In the genomic region with DNA sequence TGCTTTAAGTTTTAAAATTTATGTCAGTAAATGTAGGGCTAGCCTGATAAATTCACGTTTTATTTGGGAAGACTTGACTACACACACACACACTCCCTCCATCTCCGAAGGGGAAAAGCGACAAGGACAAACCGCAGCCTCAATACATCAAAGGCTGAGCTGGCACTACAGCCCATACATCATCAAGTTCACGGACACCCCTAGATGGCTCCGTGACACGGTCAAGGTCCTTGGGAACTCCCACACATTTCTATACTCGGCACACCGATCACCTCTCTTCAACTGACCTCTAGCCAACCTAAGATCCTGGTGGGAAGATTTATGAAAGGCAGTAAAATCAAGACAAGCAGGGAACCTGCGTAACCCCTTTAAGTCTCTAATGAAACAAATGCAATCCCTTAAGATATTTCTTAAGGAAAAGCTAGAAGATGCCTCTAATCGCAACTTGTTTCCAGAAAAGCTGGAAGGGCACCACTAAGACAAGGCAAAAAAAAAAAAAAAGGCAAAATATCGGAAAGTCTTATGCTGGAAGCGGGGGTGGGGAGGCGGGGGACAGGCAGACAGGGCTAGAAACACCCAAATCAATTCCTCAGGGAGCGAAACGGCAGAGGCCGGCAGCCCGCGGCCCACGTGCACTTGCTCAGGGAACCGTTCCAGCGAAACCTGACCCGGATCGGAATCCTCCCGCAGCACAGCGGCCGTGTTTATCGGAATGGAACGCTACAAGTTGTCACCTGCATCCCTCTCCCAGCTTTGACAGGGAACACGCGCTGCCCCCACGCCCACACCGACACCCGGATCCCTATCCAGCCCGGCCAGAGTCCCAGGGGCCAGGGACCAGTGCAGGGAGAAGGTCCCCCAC, we compare ENCODE assay signal across 8 cellular contexts. TPM values are rescaled to one million over a fixed set of nuclear protein-coding genes. Genes with fewer than 3 reads are reported as not detected.
A peak's percentile ranks its signal among the peaks of the same experiment; 100 is the strongest.
DNase-seq lines count a peak whose midpoint lies in the region; ATAC-seq lines count a peak whose summit lies in the region.

No MANE protein-coding gene starts in this region.

- H3K9me3 Mint-ChIP-seq in activated CD4-positive, alpha-beta T cell treated with anti-CD3 and anti-CD28 coated beads for 36 hours (ENCODE audit: low read depth) = no peaks in the 10 kb centered on the region
- no peaks in the 10 kb centered on the region for H3K9me3 Mint-ChIP-seq in T-helper 2 cell treated with Interferon-gamma antibody and Interleukin-4, amounts not matched to agents 5 μg/mL and 100 μg/mL, for 36 hours
- no peaks in the 10 kb centered on the region for H3K9me3 Mint-ChIP-seq in natural killer cell treated with Interleukin-12 subunit alpha and Interleukin-12 subunit beta and Interleukin-15 and Interleukin-18, amount 100 ng/mL, for 72 hours

- peak; percentile 13 for DNase-seq in activated CD4-positive, alpha-beta T cell treated with anti-CD3 and anti-CD28 coated beads for 36 hours
- DNase-seq in activated CD4-positive, alpha-beta T cell treated with anti-CD3 and anti-CD28 coated beads, Interleukin-2, amount 50 U/mL, for 1 hour = no peak
- no peak for DNase-seq in T-helper 2 cell treated with Interferon-gamma antibody and Interleukin-4, amounts not matched to agents 5 μg/mL and 100 μg/mL, for 36 hours (ENCODE audit: low spot score)
- DNase-seq in fibroblast of peridontal ligament (ENCODE audit: extremely low read depth) = peak; percentile 9
- DNase-seq in natural killer cell treated with Interleukin-12 subunit alpha and Interleukin-12 subunit beta and Interleukin-15 and Interleukin-18, amount 100 ng/mL, for 72 hours (ENCODE audit: low spot score) = no peak
- no peak for DNase-seq in OCI-M2 (lab: John Stamatoyannopoulos, UW; ENCODE audit: unreplicated experiment)
- no peak for DNase-seq in GF-D8 (lab: John Stamatoyannopoulos, UW)

- no peaks in the 10 kb centered on the region for H3K36me3 Mint-ChIP-seq in activated CD4-positive, alpha-beta T cell treated with anti-CD3 and anti-CD28 coated beads for 36 hours (ENCODE audit: low read depth)
- H3K36me3 Mint-ChIP-seq in T-helper 2 cell treated with Interferon-gamma antibody and Interleukin-4, amounts not matched to agents 5 μg/mL and 100 μg/mL, for 36 hours (ENCODE audit: low read depth) = no peaks in the 10 kb centered on the region
- peaks cover 12% of the 10 kb centered on the region for H3K36me3 Mint-ChIP-seq in natural killer cell treated with Interleukin-12 subunit alpha and Interleukin-12 subunit beta and Interleukin-15 and Interleukin-18, amount 100 ng/mL, for 72 hours

- H3K4me3 Mint-ChIP-seq in activated CD4-positive, alpha-beta T cell treated with anti-CD3 and anti-CD28 coated beads for 36 hours = peak overlapping the region; percentile 62
- H3K4me3 Mint-ChIP-seq in T-helper 2 cell treated with Interferon-gamma antibody and Interleukin-4, amounts not matched to agents 5 μg/mL and 100 μg/mL, for 36 hours = peak overlapping the region; percentile 75
- peak overlapping the region; percentile 54 for H3K4me3 Mint-ChIP-seq in natural killer cell treated with Interleukin-12 subunit alpha and Interleukin-12 subunit beta and Interleukin-15 and Interleukin-18, amount 100 ng/mL, for 72 hours

- POLR2A ChIA-PET in activated CD4-positive, alpha-beta T cell treated with anti-CD3 and anti-CD28 coated beads for 36 hours (lab: Charles Lee) = no interaction called here

- CTCF ChIA-PET in activated CD4-positive, alpha-beta T cell treated with anti-CD3 and anti-CD28 coated beads for 36 hours (lab: Charles Lee) = interaction anchor here (0.6 kb wide), 1 partner anchor 300 kb away, joined by 4 read pairs; no protein-coding TSS in a partner anchor

- no peak overlapping the region for H3K27ac Mint-ChIP-seq in activated CD4-positive, alpha-beta T cell treated with anti-CD3 and anti-CD28 coated beads for 36 hours
- H3K27ac Mint-ChIP-seq in T-helper 2 cell treated with Interferon-gamma antibody and Interleukin-4, amounts not matched to agents 5 μg/mL and 100 μg/mL, for 36 hours = no peak overlapping the region
- H3K27ac Mint-ChIP-seq in natural killer cell treated with Interleukin-12 subunit alpha and Interleukin-12 subunit beta and Interleukin-15 and Interleukin-18, amount 100 ng/mL, for 72 hours = no peak overlapping the region

- intact Hi-C loops in activated CD4-positive, alpha-beta T cell treated with anti-CD3 and anti-CD28 coated beads for 36 hours (cut with DNase I, micrococcal nuclease) = loop anchor here in 1 of 2 experiments (5.0 to 10.0 kb wide), 2 partner anchors 253 to 506 kb away; no protein-coding TSS in a partner anchor

- ATAC-seq in activated CD4-positive, alpha-beta T cell treated with anti-CD3 and anti-CD28 coated beads for 36 hours = no peak
- no peak for ATAC-seq in natural killer cell treated with Interleukin-12 subunit alpha and Interleukin-12 subunit beta and Interleukin-15 and Interleukin-18, amount 100 ng/mL, for 72 hours
- no peak for ATAC-seq in HG03342 (IDR thresholded peaks at IDR 0.05; ENCODE audit: unreplicated experiment)

- H3K4me1 Mint-ChIP-seq in activated CD4-positive, alpha-beta T cell treated with anti-CD3 and anti-CD28 coated beads for 36 hours = peaks cover 11% of the 10 kb centered on the region
- peaks cover 10% of the 10 kb centered on the region for H3K4me1 Mint-ChIP-seq in T-helper 2 cell treated with Interferon-gamma antibody and Interleukin-4, amounts not matched to agents 5 μg/mL and 100 μg/mL, for 36 hours (ENCODE audit: low read depth)
- peaks cover 11 to 14% of the 10 kb centered on the region in 2 donors for H3K4me1 Mint-ChIP-seq in natural killer cell treated with Interleukin-12 subunit alpha and Interleukin-12 subunit beta and Interleukin-15 and Interleukin-18, amount 100 ng/mL, for 72 hours (ENCODE audit: low read depth in 2 of 2)

- H3K27me3 Mint-ChIP-seq in activated CD4-positive, alpha-beta T cell treated with anti-CD3 and anti-CD28 coated beads for 36 hours = peaks cover 57% of the 10 kb centered on the region
- H3K27me3 Mint-ChIP-seq in T-helper 2 cell treated with Interferon-gamma antibody and Interleukin-4, amounts not matched to agents 5 μg/mL and 100 μg/mL, for 36 hours (ENCODE audit: low read depth) = peaks cover 69% of the 10 kb centered on the region
- H3K27me3 Mint-ChIP-seq in natural killer cell treated with Interleukin-12 subunit alpha and Interleukin-12 subunit beta and Interleukin-15 and Interleukin-18, amount 100 ng/mL, for 72 hours = peaks cover 41 to 67% of the 10 kb centered on the region in 2 donors

RNA-seq across cellular contexts. Expression of gene ARHGAP20, which starts 1.5 kb away (rescaled TPM):
- total RNA-seq in activated CD4-positive, alpha-beta T cell treated with anti-CD3 and anti-CD28 coated beads for 36 hours = under 1 TPM; 0.43 to 0.46 TPM
- total RNA-seq in natural killer cell treated with Interleukin-12 subunit alpha and Interleukin-12 subunit beta and Interleukin-15 and Interleukin-18, amount 100 ng/mL, for 72 hours = under 1 TPM in 1 of 2 donors, not detected in 1; 0.05 TPM

Comparison
In these comparisons a context has a peak if more than half of its experiments do, and no peak if none do; other contexts are left out.
1. DNase-seq: peak in activated CD4-positive, alpha-beta T cell treated with anti-CD3 and anti-CD28 coated beads for 36 hours (single experiment) and fibroblast of peridontal ligament (single experiment); none in activated CD4-positive, alpha-beta T cell treated with anti-CD3 and anti-CD28 coated beads, Interleukin-2, amount 50 U/mL, for 1 hour (single experiment), T-helper 2 cell treated with Interferon-gamma antibody and Interleukin-4, amounts not matched to agents 5 μg/mL and 100 μg/mL, for 36 hours (single experiment), natural killer cell treated with Interleukin-12 subunit alpha and Interleukin-12 subunit beta and Interleukin-15 and Interleukin-18, amount 100 ng/mL, for 72 hours (single experiment), OCI-M2 (single experiment) and GF-D8 (single experiment).
2. Peak in every context shown above with its lines, with median percentiles within 50 percentile points of each other: H3K4me3 Mint-ChIP-seq.